Comparison of ENCODE assay signal across 20 cellular contexts in the genomic region with DNA sequence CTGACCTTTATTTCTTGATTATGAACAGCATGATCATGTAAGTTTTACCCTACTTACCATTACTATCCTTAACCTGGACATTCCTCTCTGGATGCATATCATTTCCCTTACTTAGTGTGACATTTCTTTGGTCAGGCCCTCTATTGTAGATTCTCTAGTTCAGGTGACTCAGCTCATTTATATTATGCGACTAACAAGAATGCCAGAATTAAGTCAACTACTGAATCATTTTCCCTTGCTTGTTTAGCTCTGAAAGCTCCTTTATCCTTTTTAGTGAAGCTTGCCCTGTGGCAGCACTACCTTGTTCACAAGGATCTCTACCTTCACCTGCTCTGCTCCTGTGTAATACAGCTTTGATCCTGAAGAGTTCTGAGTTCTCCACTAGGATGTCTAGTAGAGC. TPM values are rescaled to one million over a fixed set of nuclear protein-coding genes. Genes with fewer than 3 reads are reported as not detected.
"Had no signal": no experiment of that assay in that cellular context is flagged by ENCODE, and none has a peak within 500 bp of the region (broad histone marks: within the 10 kb centered on the region; RNA-seq: fewer than 3 reads in every experiment).

No MANE protein-coding gene starts in this region.

- DNase-seq: activated naive CD4-positive, alpha-beta T cell treated with Interleukin-2 at 50 U/mL for 16 hours; activated naive CD8-positive, alpha-beta T cell treated with anti-CD3 and anti-CD28 coated beads, Interleukin-2, amount 50 U/mL, for 24 hours; aorta; esophagus squamous epithelium; left cardiac atrium; lower lobe of right lung; sigmoid colon; stimulated activated CD4-positive, alpha-beta T cell treated with anti-CD3 and anti-CD28 coated beads, Interleukin-2, amount 100 ng/mL, for 48 hours; T-cell; T-helper 9 cell; uterus had no signal

- H3K4me1 Mint-ChIP-seq: activated naive CD8-positive, alpha-beta T cell treated with anti-CD3 and anti-CD28 coated beads, Interleukin-2, amount 50 U/mL, for 24 hours; activated T-helper 17 cell treated with anti-CD3 and anti-CD28 coated beads, Interleukin-2, amount 50 U/mL, for 72 hours; neural progenitor cell; stimulated activated memory B cell treated with anti-CD40 and anti-IgM and Interleukin-4, amounts not matched to agents 10 μg/mL and 1 μg/mL and 100 μg/mL, for 72 hours; T-cell had no signal

- H3K27me3 Mint-ChIP-seq: activated naive CD8-positive, alpha-beta T cell treated with anti-CD3 and anti-CD28 coated beads, Interleukin-2, amount 50 U/mL, for 24 hours; stimulated activated memory B cell treated with anti-CD40 and anti-IgM and Interleukin-4, amounts not matched to agents 10 μg/mL and 1 μg/mL and 100 μg/mL, for 72 hours; T-cell had no signal

- H3K9ac ChIP-seq: neural progenitor cell had no signal

- H3K27ac Mint-ChIP-seq: activated naive CD8-positive, alpha-beta T cell treated with anti-CD3 and anti-CD28 coated beads, Interleukin-2, amount 50 U/mL, for 24 hours; activated T-helper 17 cell treated with anti-CD3 and anti-CD28 coated beads, Interleukin-2, amount 50 U/mL, for 72 hours; neural progenitor cell; stimulated activated memory B cell treated with anti-CD40 and anti-IgM and Interleukin-4, amounts not matched to agents 10 μg/mL and 1 μg/mL and 100 μg/mL, for 72 hours; T-cell had no signal

- H3K4me2 ChIP-seq: neural progenitor cell had no signal

- H3K27ac ChIP-seq: cardiac muscle cell, esophagus squamous epithelium, lower lobe of right lung, neural progenitor cell, sigmoid colon, tibial nerve, uterus had no signal

- H3K4me3 ChIP-seq: cardiac muscle cell, esophagus squamous epithelium, lower lobe of right lung, neural progenitor cell, sigmoid colon, tibial nerve, uterus had no signal

- H3K4me1 ChIP-seq: esophagus squamous epithelium, lower lobe of right lung, neural progenitor cell, sigmoid colon, tibial nerve, uterus had no signal

- H2AFZ ChIP-seq: neural progenitor cell had no signal

- H3K36me3 Mint-ChIP-seq: neural progenitor cell; stimulated activated memory B cell treated with anti-CD40 and anti-IgM and Interleukin-4, amounts not matched to agents 10 μg/mL and 1 μg/mL and 100 μg/mL, for 72 hours; T-cell had no signal

- H3K27me3 ChIP-seq: cardiac muscle cell, esophagus squamous epithelium, neural progenitor cell, sigmoid colon, tibial nerve, uterus had no signal

- H3K9me3 ChIP-seq: esophagus squamous epithelium, lower lobe of right lung, sigmoid colon, tibial nerve, uterus had no signal

- H3K9me3 Mint-ChIP-seq: activated naive CD8-positive, alpha-beta T cell treated with anti-CD3 and anti-CD28 coated beads, Interleukin-2, amount 50 U/mL, for 24 hours; activated T-helper 17 cell treated with anti-CD3 and anti-CD28 coated beads, Interleukin-2, amount 50 U/mL, for 72 hours; neural progenitor cell; stimulated activated memory B cell treated with anti-CD40 and anti-IgM and Interleukin-4, amounts not matched to agents 10 μg/mL and 1 μg/mL and 100 μg/mL, for 72 hours; T-cell had no signal

- H3K4me3 Mint-ChIP-seq: activated naive CD8-positive, alpha-beta T cell treated with anti-CD3 and anti-CD28 coated beads, Interleukin-2, amount 50 U/mL, for 24 hours; activated T-helper 17 cell treated with anti-CD3 and anti-CD28 coated beads, Interleukin-2, amount 50 U/mL, for 72 hours; neural progenitor cell; stimulated activated memory B cell treated with anti-CD40 and anti-IgM and Interleukin-4, amounts not matched to agents 10 μg/mL and 1 μg/mL and 100 μg/mL, for 72 hours; T-cell had no signal

- H3K36me3 ChIP-seq: cardiac muscle cell, esophagus squamous epithelium, lower lobe of right lung, neural progenitor cell, sigmoid colon, tibial nerve, uterus had no signal

RNA-seq across cellular contexts. Expression of gene UGT2B17, which starts 15.1 kb away (rescaled TPM):
- total RNA-seq: activated T-helper 17 cell treated with anti-CD3 and anti-CD28 coated beads, Interleukin-2, amount 50 U/mL, for 72 hours; aorta; cardiac muscle cell; dermis microvascular lymphatic vessel endothelial cell; esophagus squamous epithelium; fibroblast of villous mesenchyme; left cardiac atrium; osteocyte; pulmonary artery endothelial cell; tibial nerve had no signal
- polyA plus RNA-seq: cardiac muscle cell had no signal
